30 cellular contexts compared by ENCODE assay signal in genomic region chr18:9973461-9973860, GRCh38.
"Had no signal": no experiment of that assay in that cellular context is flagged by ENCODE, and none has a peak within 500 bp of the region (broad histone marks: within the 10 kb centered on the region; RNA-seq: fewer than 3 reads in every experiment).

No MANE protein-coding gene starts in this region.

- DNase-seq: activated CD4-positive, alpha-beta memory T cell treated with anti-CD3 and anti-CD28 coated beads for 36 hours; activated CD4-positive, alpha-beta T cell treated with anti-CD3 and anti-CD28 coated beads, Interleukin-2, amount 10 ng/mL, durations not matched to agents 7 days and 5 days; activated CD4-positive, CD25-positive, alpha-beta regulatory T cell; activated CD8-positive, alpha-beta memory T cell treated with anti-CD3 and anti-CD28 coated beads for 24 hours; activated gamma-delta T cell; activated naive CD4-positive, alpha-beta T cell treated with anti-CD3 and anti-CD28 coated beads for 36 hours; activated T-cell treated with anti-CD3 and anti-CD28 coated beads, Interleukin-2, amount 50 U/mL, for 4 hours; amygdala; MG63; MV-4-11; NCI-H1092 treated with DMSO at 0.1 percent for 48 hours; NCI-H1417 treated with DMSO at 0.1 percent for 48 hours; NCI-H1694; NCI-H2029; NCI-H2107; NCI-H345; NCI-H510A; NCI-H526 treated with DMSO at 0.1 percent for 48 hours; NK-92 treated with Interleukin-12 subunit alpha and Interleukin-12 subunit beta, amount 100 ng/mL, for 24 hours; OCI-M1; Right ventricle myocardium superior; SJCRH30; T-cell; T-helper 2 cell; T1000 had no signal

- H3K27me3 ChIP-seq: MG63, SJCRH30 had no signal

- H3K4me1 ChIP-seq: SJCRH30 had no signal

- H3K4me3 ChIP-seq: MG63, SJCRH30 had no signal

- H3K9me3 Mint-ChIP-seq: central memory CD8-positive, alpha-beta T cell had no signal

- H3K9me3 ChIP-seq: SJCRH30 had no signal

- H3K36me3 ChIP-seq: MG63, SJCRH30 had no signal

- H3K27ac Mint-ChIP-seq: activated CD4-positive, alpha-beta memory T cell treated with anti-CD3 and anti-CD28 coated beads for 36 hours; activated CD4-positive, alpha-beta T cell treated with anti-CD3 and anti-CD28 coated beads, Interleukin-2, amount 10 ng/mL, durations not matched to agents 7 days and 5 days; activated naive CD4-positive, alpha-beta T cell treated with anti-CD3 and anti-CD28 coated beads for 36 hours; activated naive CD8-positive, alpha-beta T cell; T-cell had no signal

- ATAC-seq: activated T-cell treated with anti-CD3 and anti-CD28 coated beads, Interleukin-2, amount 50 U/mL, for 4 hours; Panc1; T-cell had no signal

- H3K4me3 Mint-ChIP-seq: activated CD4-positive, alpha-beta memory T cell treated with anti-CD3 and anti-CD28 coated beads for 36 hours; activated CD4-positive, alpha-beta T cell treated with anti-CD3 and anti-CD28 coated beads, Interleukin-2, amount 10 ng/mL, durations not matched to agents 7 days and 5 days; activated naive CD4-positive, alpha-beta T cell treated with anti-CD3 and anti-CD28 coated beads for 36 hours; activated naive CD8-positive, alpha-beta T cell; activated T-cell treated with anti-CD3 and anti-CD28 coated beads, Interleukin-2, amount 50 U/mL, for 4 hours; central memory CD8-positive, alpha-beta T cell; T-cell had no signal

- H3K27ac ChIP-seq: RWPE1, SJCRH30, VCaP had no signal

- H3K4me1 Mint-ChIP-seq: activated CD4-positive, alpha-beta T cell treated with anti-CD3 and anti-CD28 coated beads, Interleukin-2, amount 10 ng/mL, durations not matched to agents 7 days and 5 days had no signal
